Comparison of ENCODE assay signal across 1 cellular context in genomic region chrX:68556036-68556435, GRCh38.
TF ChIP-seq lines count a peak whose summit lies in the region.

No MANE protein-coding gene starts in this region.

TF ChIP-seq in K562, 482 proteins besides CTCF, POLR2A, EP300 and RAD21 (continued from another document):
- TF ChIP-seq CEBPZ (IDR thresholded peaks at IDR 0.05; ENCODE audit: borderline replicate concordance, low read depth, low read length), result no peak
- TF ChIP-seq NFIC (IDR thresholded peaks at IDR 0.05), result peak; percentile 92
- TF ChIP-seq, protein P1, sequence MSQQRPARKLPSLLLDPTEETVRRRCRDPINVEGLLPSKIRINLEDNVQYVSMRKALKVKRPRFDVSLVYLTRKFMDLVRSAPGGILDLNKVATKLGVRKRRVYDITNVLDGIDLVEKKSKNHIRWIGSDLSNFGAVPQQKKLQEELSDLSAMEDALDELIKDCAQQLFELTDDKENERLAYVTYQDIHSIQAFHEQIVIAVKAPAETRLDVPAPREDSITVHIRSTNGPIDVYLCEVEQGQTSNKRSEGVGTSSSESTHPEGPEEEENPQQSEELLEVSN (IDR thresholded peaks at IDR 0.05; ENCODE audit: borderline replicate concordance in 1 of 2, extremely low read depth in 1 of 2, insufficient read depth in 1 of 2, insufficient read length in 1 of 2, low read depth in 1 of 2, low read length in 1 of 2, poor library complexity in 1 of 2, severe bottlenecking in 1 of 2), result no peak
